ENCODE assay signal across 8 cellular contexts in the genomic region with DNA sequence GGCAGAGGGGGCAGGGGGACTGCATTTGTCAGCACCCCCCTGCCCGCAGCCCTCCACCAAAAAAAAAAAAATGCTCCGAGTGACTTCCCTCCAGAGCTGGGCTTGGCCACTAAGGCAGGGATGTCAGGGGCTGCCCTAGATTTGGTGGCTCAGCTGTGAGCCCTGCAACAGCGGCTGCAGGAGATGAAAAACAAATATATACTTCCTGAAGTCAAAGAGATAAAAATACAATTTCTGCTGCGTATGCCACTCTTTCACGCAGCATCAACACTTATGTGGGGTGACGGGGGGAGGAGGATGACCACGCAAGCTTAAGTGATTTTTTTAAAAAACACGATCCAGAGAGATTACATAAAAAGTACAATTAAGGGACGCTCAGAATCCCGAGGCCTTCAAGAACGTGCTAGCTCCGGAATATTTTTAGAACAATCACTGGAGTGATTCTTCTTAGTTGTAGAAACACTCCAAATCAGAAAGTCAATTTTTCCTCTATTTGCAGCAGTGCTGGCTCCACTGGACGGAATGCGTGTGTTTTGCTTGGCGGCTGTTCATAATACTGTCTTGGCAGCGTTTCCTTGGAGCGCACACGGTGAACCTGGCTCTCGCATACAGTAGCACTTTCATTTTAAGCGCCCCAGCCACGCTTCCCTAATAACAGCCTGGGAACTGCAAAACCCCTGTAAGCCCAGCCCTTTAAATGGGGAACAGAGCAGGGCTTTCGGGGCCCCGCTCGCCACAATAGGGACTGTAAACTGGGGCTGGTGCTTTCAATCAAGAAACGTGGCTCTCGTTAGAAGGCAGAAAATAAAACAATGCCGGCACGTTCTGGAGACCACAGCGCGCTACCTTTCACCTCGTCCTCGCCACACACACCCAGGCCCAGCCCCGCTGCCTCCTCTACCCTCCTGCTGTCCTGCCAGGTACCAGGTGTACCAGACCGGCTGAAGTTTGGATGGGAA.
DNase-seq lines count a peak whose midpoint lies in the region; ATAC-seq, FAIRE-seq and TF ChIP-seq lines count a peak whose summit lies in the region.

No MANE protein-coding gene starts in this region.

- TF ChIP-seq CTCF in bronchial epithelial cell (IDR thresholded peaks at IDR 0.05; ENCODE audit: insufficient read depth, low read length, severe bottlenecking): no peak
- no peak for TF ChIP-seq CTCF in right lobe of liver (IDR thresholded peaks at IDR 0.05)
- no peak for TF ChIP-seq CTCF in transverse colon (IDR thresholded peaks at IDR 0.05)
- TF ChIP-seq CTCF in neural progenitor cell (IDR thresholded peaks at IDR 0.05): no peak

- intact Hi-C loops in right lobe of liver (cut with DNase I): no loop called here
- intact Hi-C loops in transverse colon (cut with DNase I; ENCODE audit: low total_unique reads): no loop called here

- peaks cover 5% of the 10 kb centered on the region for H3K27me3 Mint-ChIP-seq in neural progenitor cell (ENCODE audit: insufficient read depth, low read depth)

- H3K9me3 ChIP-seq in right lobe of liver: no peaks in the 10 kb centered on the region
- H3K9me3 ChIP-seq in transverse colon: no peaks in the 10 kb centered on the region
- no peaks in the 10 kb centered on the region for H3K9me3 ChIP-seq in neural progenitor cell (ENCODE audit: low read depth)

- no peak overlapping the region for H3K27ac Mint-ChIP-seq in neural progenitor cell

- no peak overlapping the region for H3K9ac ChIP-seq in neural progenitor cell

- H4K20me1 ChIP-seq in neural progenitor cell (ENCODE audit: low read depth): no peaks in the 10 kb centered on the region

- in situ Hi-C loops in transverse colon (cut with MboI; ENCODE audit: low pct_ligation_motif_present in 1 of 4, low pct_unique_long_range_greater_than_20kb in 1 of 4, low sequenced_read_pairs in 3 of 4): no loop called here

- H3K27me3 ChIP-seq in bronchial epithelial cell (ENCODE audit: control insufficient read depth, insufficient read depth, low read length) (no peaks in the 10 kb centered on the region), right lobe of liver (no peaks in the 10 kb centered on the region), transverse colon (no peaks in the 10 kb centered on the region), neural progenitor cell (no peaks in the 10 kb centered on the region)

- H3K36me3 ChIP-seq in bronchial epithelial cell (ENCODE audit: control insufficient read depth, insufficient read depth, low read length): no peaks in the 10 kb centered on the region
- H3K36me3 ChIP-seq in right lobe of liver: no peaks in the 10 kb centered on the region
- H3K36me3 ChIP-seq in transverse colon: no peaks in the 10 kb centered on the region
- no peaks in the 10 kb centered on the region for H3K36me3 ChIP-seq in neural progenitor cell

- H3K27ac ChIP-seq in right lobe of liver (no peak overlapping the region), transverse colon (peak overlapping the region; percentile 28 to 49 (median 48)), neural progenitor cell (no peak overlapping the region)

- no peaks in the 10 kb centered on the region for H3K9me3 Mint-ChIP-seq in neural progenitor cell

- H3F3A ChIP-seq in neural progenitor cell (ENCODE audit: low read depth): no peaks in the 10 kb centered on the region

- TF ChIP-seq POLR2A in right lobe of liver (IDR thresholded peaks at IDR 0.05): no peak
- TF ChIP-seq POLR2A in transverse colon (IDR thresholded peaks at IDR 0.05): no peak

- no peaks in the 10 kb centered on the region for H3K79me2 ChIP-seq in neural progenitor cell (ENCODE audit: low read depth)

- DNase-seq in EH (ENCODE audit: low read depth): peak; percentile 41
- peak; percentile 30 for DNase-seq in NCI-H748 treated with DMSO at 0.1 percent for 48 hours (lab: John Stamatoyannopoulos, UW)
- peak; percentile 44 for DNase-seq in bronchial epithelial cell (ENCODE audit: low read depth)
- peak in 2 of 3 donors; percentile 61 to 80 for DNase-seq in right lobe of liver
- DNase-seq in transverse colon: peak; percentile 52
- DNase-seq in hepatic stellate cell (ENCODE audit: low spot score): no peak
- DNase-seq in neural progenitor cell (ENCODE audit: low spot score): no peak

- TF ChIP-seq EP300 in transverse colon (IDR thresholded peaks at IDR 0.05; ENCODE audit: low read depth): no peak

- H3K4me1 ChIP-seq in right lobe of liver: peaks cover 0 to 8% (median 0%) of the 10 kb centered on the region in 4 donors
- peaks cover 0 to 12% (median 8%) of the 10 kb centered on the region in 4 donors for H3K4me1 ChIP-seq in transverse colon
- peaks cover 17% of the 10 kb centered on the region for H3K4me1 ChIP-seq in neural progenitor cell

- no peaks in the 10 kb centered on the region for H3K36me3 Mint-ChIP-seq in neural progenitor cell

- no peak for FAIRE-seq in bronchial epithelial cell (lab: Jason Lieb, UNC)

- WGBS in right lobe of liver (ENCODE audit: insufficient coverage, low coverage, low lambda C conversion rate, missing lambda C conversion rate): 34% methylated on average over 28 of the region's 34 CpGs
- WGBS in transverse colon (ENCODE audit: low coverage in 1 of 2), 2 donors: 19 to 49% methylated on average over 12 to 34 of the region's 34 CpGs

- peak overlapping the region; percentile 42 for H3K4me3 ChIP-seq in bronchial epithelial cell (ENCODE audit: low read depth, low read length)
- peak overlapping the region; percentile 15 to 35 (median 25) for H3K4me3 ChIP-seq in right lobe of liver
- H3K4me3 ChIP-seq in transverse colon: peak overlapping the region; percentile 18 to 46 (median 29)
- H3K4me3 ChIP-seq in neural progenitor cell: no peak overlapping the region

- H3K4me1 Mint-ChIP-seq in neural progenitor cell: peaks cover 10% of the 10 kb centered on the region

- ATAC-seq in right lobe of liver (peak; percentile 93 to 99 (median 96)), GM19395 (IDR thresholded peaks at IDR 0.05; ENCODE audit: unreplicated experiment) (no peak)

- no peak overlapping the region for H3K4me2 ChIP-seq in neural progenitor cell

- no peak overlapping the region for H3K4me3 Mint-ChIP-seq in neural progenitor cell

- H2AFZ ChIP-seq in neural progenitor cell (replicated peaks): no peak overlapping the region

Comparison
In these comparisons a context has a peak if more than half of its experiments do, and no peak if none do; other contexts are left out.
1. DNase-seq: peak in EH (single experiment), NCI-H748 treated with DMSO at 0.1 percent for 48 hours (single experiment), bronchial epithelial cell (single experiment), right lobe of liver (2 of 3) and transverse colon (single experiment); none in hepatic stellate cell (single experiment) and neural progenitor cell (single experiment).
2. H3K27ac ChIP-seq: peak in transverse colon (4 of 4); none in right lobe of liver (0 of 3) and neural progenitor cell (single experiment).